ENCODE assay signal across 18 cellular contexts in the genomic region with DNA sequence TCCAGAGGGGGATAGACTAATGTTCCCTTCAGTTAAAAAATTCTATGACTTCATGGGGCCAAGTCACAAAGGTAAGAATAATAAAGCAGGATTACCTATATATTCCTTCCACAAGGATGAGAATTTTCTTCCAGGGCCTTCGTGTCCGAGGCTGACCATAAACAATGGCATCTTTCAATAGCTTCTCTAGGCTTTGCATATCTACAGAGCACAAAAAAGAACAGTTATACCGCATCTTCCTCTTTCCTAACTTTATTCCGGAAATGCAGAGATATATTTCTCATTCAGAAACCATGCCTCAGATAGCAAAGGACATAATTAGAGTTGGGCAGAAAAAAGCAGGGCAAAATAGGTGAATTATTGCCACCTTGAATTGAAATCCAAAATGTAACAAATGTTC. TPM values are rescaled to one million over a fixed set of nuclear protein-coding genes. Genes with fewer than 3 reads are reported as not detected.
A peak's percentile ranks its signal among the peaks of the same experiment; 100 is the strongest.
DNase-seq lines count a peak whose midpoint lies in the region; ATAC-seq and TF ChIP-seq lines count a peak whose summit lies in the region.
"Had no signal": no experiment of that assay in that cellular context is flagged by ENCODE, and none has a peak within 500 bp of the region (broad histone marks: within the 10 kb centered on the region; RNA-seq: fewer than 3 reads in every experiment).

No MANE protein-coding gene starts in this region.

- CTCF ChIA-PET in naive thymus-derived CD4-positive, alpha-beta T cell (lab: Charles Lee): no interaction called here

- POLR2A ChIA-PET in naive thymus-derived CD4-positive, alpha-beta T cell (lab: Charles Lee): no interaction called here

- peaks cover 36% of the 10 kb centered on the region for H3K36me3 Mint-ChIP-seq in activated T-helper 1 cell treated with anti-CD3 and anti-CD28 coated beads, Interleukin-12 subunit alpha, Interleukin-12 subunit beta, Interleukin-2, Interleukin-4 antibody, amounts not matched to agents 30 ng/mL and 10 ng/mL and 1 ng/mL, durations not matched to agents 14 hours and 24 hours and 36 hours (ENCODE audit: low read depth)
- peaks cover 3 to 46% (median 23%) of the 10 kb centered on the region in 5 donors for H3K36me3 Mint-ChIP-seq in naive thymus-derived CD4-positive, alpha-beta T cell

- H3K4me1 ChIP-seq in naive thymus-derived CD4-positive, alpha-beta T cell (ENCODE audit: control insufficient read depth in 2 of 2, insufficient read depth in 2 of 2, low read length in 2 of 2): no peaks in the 10 kb centered on the region
- H3K4me1 ChIP-seq in left ventricle myocardium inferior: peaks cover 17% of the 10 kb centered on the region
- H3K4me1 ChIP-seq: transverse colon had no signal

- no peaks in the 10 kb centered on the region for H3K27me3 Mint-ChIP-seq in activated T-helper 1 cell treated with anti-CD3 and anti-CD28 coated beads, Interleukin-12 subunit alpha, Interleukin-12 subunit beta, Interleukin-2, Interleukin-4 antibody, amounts not matched to agents 30 ng/mL and 10 ng/mL and 1 ng/mL, durations not matched to agents 14 hours and 24 hours and 36 hours (ENCODE audit: insufficient read depth)
- H3K27me3 Mint-ChIP-seq in naive thymus-derived CD4-positive, alpha-beta T cell: no peaks in the 10 kb centered on the region
- H3K27me3 Mint-ChIP-seq: stimulated activated memory B cell treated with anti-CD40 and anti-IgM and Interleukin-4, amounts not matched to agents 10 μg/mL and 1 μg/mL and 100 μg/mL, for 72 hours had no signal

- no peaks in the 10 kb centered on the region for H3K9me3 ChIP-seq in naive thymus-derived CD4-positive, alpha-beta T cell (ENCODE audit: control insufficient read depth in 2 of 3, low read length in 3 of 3)
- H3K9me3 ChIP-seq in left ventricle myocardium inferior (replicated peaks): no peaks in the 10 kb centered on the region
- H3K9me3 ChIP-seq: BLaER1 treated with 17β-estradiol and CSF1 and Interleukin-3, amounts not matched to agents 10 nM and 100 nM; heart right ventricle; MG63; transverse colon had no signal

- intact Hi-C loops in activated T-helper 1 cell treated with anti-CD3 and anti-CD28 coated beads, Interleukin-12 subunit alpha, Interleukin-12 subunit beta, Interleukin-2, Interleukin-4 antibody, amounts not matched to agents 30 ng/mL and 10 ng/mL and 1 ng/mL, durations not matched to agents 14 hours and 24 hours and 36 hours (cut with micrococcal nuclease): no loop called here
- intact Hi-C loops in naive thymus-derived CD4-positive, alpha-beta T cell (cut with micrococcal nuclease): loop anchor here in 1 of 2 donors (10.0 kb wide), 1 partner anchor 682 kb away; no protein-coding TSS in a partner anchor
- intact Hi-C loops in left ventricle myocardium inferior (cut with micrococcal nuclease): no loop called here

- DNase-seq in activated T-helper 1 cell treated with anti-CD3 and anti-CD28 coated beads, Interleukin-12 subunit alpha, Interleukin-12 subunit beta, Interleukin-2, Interleukin-4 antibody, amounts not matched to agents 30 ng/mL and 10 ng/mL and 1 ng/mL, durations not matched to agents 14 hours and 24 hours and 36 hours (ENCODE audit: low spot score): no peak
- DNase-seq in naive thymus-derived CD4-positive, alpha-beta T cell: no peak
- no peak for DNase-seq in left ventricle myocardium inferior
- DNase-seq: activated CD4-positive, alpha-beta T cell treated with anti-CD3 and anti-CD28 coated beads for 4 hours; heart right ventricle; mammary epithelial cell; MG63; NCI-H187 treated with DMSO at 0.1 percent for 48 hours; NK-92 treated with Interleukin-12 subunit alpha and Interleukin-12 subunit beta, amount 100 ng/mL, for 24 hours; transverse colon had no signal

- H3K27me3 ChIP-seq in naive thymus-derived CD4-positive, alpha-beta T cell (ENCODE audit: control insufficient read depth in 2 of 2, insufficient read depth in 2 of 2, low read length in 2 of 2): no peaks in the 10 kb centered on the region
- H3K27me3 ChIP-seq in left ventricle myocardium inferior (ENCODE audit: low read depth): no peaks in the 10 kb centered on the region
- H3K27me3 ChIP-seq: BLaER1 treated with 17β-estradiol and CSF1 and Interleukin-3, amounts not matched to agents 10 nM and 100 nM; cardiac muscle cell; heart right ventricle; MG63; transverse colon had no signal

- peaks cover 3 to 34% (median 8%) of the 10 kb centered on the region in 3 experiments for H3K36me3 ChIP-seq in naive thymus-derived CD4-positive, alpha-beta T cell (ENCODE audit: control insufficient read depth in 2 of 3, insufficient read depth in 3 of 3, low read length in 3 of 3)
- peaks cover 61% of the 10 kb centered on the region for H3K36me3 ChIP-seq in left ventricle myocardium inferior
- H3K36me3 ChIP-seq: MG63 had no signal

- no peaks in the 10 kb centered on the region for H3K9me3 Mint-ChIP-seq in activated T-helper 1 cell treated with anti-CD3 and anti-CD28 coated beads, Interleukin-12 subunit alpha, Interleukin-12 subunit beta, Interleukin-2, Interleukin-4 antibody, amounts not matched to agents 30 ng/mL and 10 ng/mL and 1 ng/mL, durations not matched to agents 14 hours and 24 hours and 36 hours
- no peaks in the 10 kb centered on the region for H3K9me3 Mint-ChIP-seq in naive thymus-derived CD4-positive, alpha-beta T cell
- H3K9me3 Mint-ChIP-seq: stimulated activated memory B cell treated with anti-CD40 and anti-IgM and Interleukin-4, amounts not matched to agents 10 μg/mL and 1 μg/mL and 100 μg/mL, for 72 hours had no signal

- ATAC-seq in GM18861 (IDR thresholded peaks at IDR 0.05; ENCODE audit: unreplicated experiment): peak; percentile 42
- peak; percentile 43 for ATAC-seq in HG03060 (IDR thresholded peaks at IDR 0.05; ENCODE audit: low read depth, unreplicated experiment)
- ATAC-seq in naive thymus-derived CD4-positive, alpha-beta T cell: peak; percentile 54
- ATAC-seq in HG02642 (IDR thresholded peaks at IDR 0.05; ENCODE audit: poor library complexity, unreplicated experiment): no peak
- no peak for ATAC-seq in HG02981 (IDR thresholded peaks at IDR 0.05; ENCODE audit: unreplicated experiment)
- ATAC-seq: heart right ventricle; Right ventricle myocardium inferior; stimulated activated memory B cell treated with anti-CD40 and anti-IgM and Interleukin-4, amounts not matched to agents 10 μg/mL and 1 μg/mL and 100 μg/mL, for 72 hours had no signal

- TF ChIP-seq CTCF in left ventricle myocardium inferior (IDR thresholded peaks at IDR 0.05; ENCODE audit: borderline replicate concordance): no peak

- H3K27ac ChIP-seq in naive thymus-derived CD4-positive, alpha-beta T cell (ENCODE audit: low read depth, low read length): no peak overlapping the region
- no peak overlapping the region for H3K27ac ChIP-seq in left ventricle myocardium inferior (replicated peaks)
- H3K27ac ChIP-seq: BLaER1 treated with 17β-estradiol and CSF1 and Interleukin-3, amounts not matched to agents 10 nM and 100 nM; cardiac muscle cell; transverse colon had no signal

- H3K4me3 ChIP-seq in naive thymus-derived CD4-positive, alpha-beta T cell (ENCODE audit: low read length): no peak overlapping the region
- H3K4me3 ChIP-seq in left ventricle myocardium inferior: no peak overlapping the region
- H3K4me3 ChIP-seq: BLaER1 treated with 17β-estradiol and CSF1 and Interleukin-3, amounts not matched to agents 10 nM and 100 nM; cardiac muscle cell; heart right ventricle; MG63; transverse colon had no signal

- H3K4me1 Mint-ChIP-seq in activated T-helper 1 cell treated with anti-CD3 and anti-CD28 coated beads, Interleukin-12 subunit alpha, Interleukin-12 subunit beta, Interleukin-2, Interleukin-4 antibody, amounts not matched to agents 30 ng/mL and 10 ng/mL and 1 ng/mL, durations not matched to agents 14 hours and 24 hours and 36 hours (ENCODE audit: low read depth): peaks cover 17% of the 10 kb centered on the region
- peaks cover 0 to 28% (median 6%) of the 10 kb centered on the region in 7 donors for H3K4me1 Mint-ChIP-seq in naive thymus-derived CD4-positive, alpha-beta T cell

- peak overlapping the region; percentile 19 for H3K4me3 Mint-ChIP-seq in activated T-helper 1 cell treated with anti-CD3 and anti-CD28 coated beads, Interleukin-12 subunit alpha, Interleukin-12 subunit beta, Interleukin-2, Interleukin-4 antibody, amounts not matched to agents 30 ng/mL and 10 ng/mL and 1 ng/mL, durations not matched to agents 14 hours and 24 hours and 36 hours
- peak overlapping the region in 3 of 10 donors; percentile 3 to 24 (median 18) for H3K4me3 Mint-ChIP-seq in naive thymus-derived CD4-positive, alpha-beta T cell
- H3K4me3 Mint-ChIP-seq: stimulated activated memory B cell treated with anti-CD40 and anti-IgM and Interleukin-4, amounts not matched to agents 10 μg/mL and 1 μg/mL and 100 μg/mL, for 72 hours had no signal

- H3K27ac Mint-ChIP-seq in activated T-helper 1 cell treated with anti-CD3 and anti-CD28 coated beads, Interleukin-12 subunit alpha, Interleukin-12 subunit beta, Interleukin-2, Interleukin-4 antibody, amounts not matched to agents 30 ng/mL and 10 ng/mL and 1 ng/mL, durations not matched to agents 14 hours and 24 hours and 36 hours: peak overlapping the region; percentile 51
- H3K27ac Mint-ChIP-seq in naive thymus-derived CD4-positive, alpha-beta T cell: peak overlapping the region in 5 of 9 donors; percentile 10 to 67 (median 61)
- H3K27ac Mint-ChIP-seq: stimulated activated memory B cell treated with anti-CD40 and anti-IgM and Interleukin-4, amounts not matched to agents 10 μg/mL and 1 μg/mL and 100 μg/mL, for 72 hours had no signal

RNA-seq across cellular contexts. Expression of a gene that starts 58.3 kb away (rescaled TPM):
- total RNA-seq in activated T-helper 1 cell treated with anti-CD3 and anti-CD28 coated beads, Interleukin-12 subunit alpha, Interleukin-12 subunit beta, Interleukin-2, Interleukin-4 antibody, amounts not matched to agents 30 ng/mL and 10 ng/mL and 1 ng/mL, durations not matched to agents 14 hours and 24 hours and 36 hours: 0.08 TPM in 1 of 2 replicates, not detected in the other
- total RNA-seq in naive thymus-derived CD4-positive, alpha-beta T cell: not detected
- not detected for polyA plus RNA-seq in naive thymus-derived CD4-positive, alpha-beta T cell
- not detected for total RNA-seq in left ventricle myocardium inferior
- total RNA-seq: heart right ventricle, Right ventricle myocardium inferior had no signal
- polyA plus RNA-seq: cardiac muscle cell, heart right ventricle had no signal

RNA-seq across cellular contexts. Expression of a gene that starts 59.5 kb away (rescaled TPM):
- 29.9 and 31.9 TPM in 2 replicates for total RNA-seq in activated T-helper 1 cell treated with anti-CD3 and anti-CD28 coated beads, Interleukin-12 subunit alpha, Interleukin-12 subunit beta, Interleukin-2, Interleukin-4 antibody, amounts not matched to agents 30 ng/mL and 10 ng/mL and 1 ng/mL, durations not matched to agents 14 hours and 24 hours and 36 hours
- total RNA-seq in naive thymus-derived CD4-positive, alpha-beta T cell: 10 to 100 TPM; 19.0 to 58.1 (median 25.7) TPM
- polyA plus RNA-seq in naive thymus-derived CD4-positive, alpha-beta T cell: 10 to 100 TPM; 11.6 to 12.7 TPM
- 11.5 TPM for total RNA-seq in left ventricle myocardium inferior

Comparison
In these comparisons a context has a peak if more than half of its experiments do, and no peak if none do; other contexts are left out.
1. ATAC-seq: peak in GM18861 (single experiment), HG03060 (single experiment) and naive thymus-derived CD4-positive, alpha-beta T cell (single experiment); none in HG02642 (single experiment) and HG02981 (single experiment).